ENCODE assay signal across 9 cellular contexts in the genomic region with DNA sequence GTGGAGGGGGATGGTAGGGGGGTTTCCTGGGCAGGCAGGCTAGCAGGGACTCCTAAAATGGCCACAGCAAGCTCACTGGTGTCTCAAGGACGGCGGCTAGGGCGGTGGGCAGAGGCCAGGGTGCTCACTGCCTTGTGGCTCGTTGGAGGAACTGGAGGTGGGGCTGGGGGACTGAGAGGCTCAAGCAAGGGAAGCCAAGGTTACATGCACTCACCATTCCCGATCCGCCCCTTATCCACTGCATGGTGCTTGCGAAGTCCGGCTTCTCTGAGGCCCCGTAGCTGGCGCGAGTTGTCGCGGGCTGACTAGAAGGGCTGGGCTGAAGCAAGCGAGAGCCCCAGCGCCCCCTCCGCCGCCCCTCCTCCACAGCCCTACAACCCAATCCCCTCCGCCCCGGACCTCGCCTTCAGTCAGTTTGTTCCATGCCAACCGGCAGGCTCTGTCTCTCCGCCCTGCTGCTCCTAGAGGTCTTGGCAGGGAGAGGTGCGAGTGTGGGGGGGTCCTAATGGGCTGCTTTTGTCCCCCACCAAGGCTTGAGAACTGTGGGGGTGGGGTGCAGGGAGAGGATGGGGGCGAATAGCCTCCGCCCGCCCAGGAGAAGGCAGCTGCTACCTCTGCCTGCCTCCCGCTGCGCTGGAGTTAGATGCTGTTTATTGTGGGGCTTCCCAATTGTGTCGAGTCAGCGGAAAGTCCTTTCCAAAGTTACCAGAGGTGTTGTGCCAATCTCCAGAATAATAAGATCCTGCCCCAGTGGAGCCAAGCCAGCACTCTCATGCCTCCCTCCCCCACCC. TPM values are rescaled to one million over a fixed set of nuclear protein-coding genes. Genes with fewer than 3 reads are reported as not detected.
DNase-seq lines count a peak whose midpoint lies in the region; ATAC-seq, FAIRE-seq and TF ChIP-seq lines count a peak whose summit lies in the region.
"Had no signal": no experiment of that assay in that cellular context is flagged by ENCODE, and none has a peak within 500 bp of the region (broad histone marks: within the 10 kb centered on the region; RNA-seq: fewer than 3 reads in every experiment).

Gene ARHGEF9 (minus strand): TSS at position 313 of the 791 bp plus-strand sequence. CDS start 69 bp downstream, at position 244.

- H3K27me3 ChIP-seq in ACC112 (ENCODE audit: insufficient read depth, low read length) (no peaks in the 10 kb centered on the region), GM23338 (ENCODE audit: insufficient read depth) (no peaks in the 10 kb centered on the region), pancreas (no peaks in the 10 kb centered on the region)

- H3F3A ChIP-seq in GM23338 (replicated peaks; ENCODE audit: low read depth) = no peaks in the 10 kb centered on the region

- TF ChIP-seq CTCF in GM23338 (conservative IDR thresholded peaks at IDR 0.05; ENCODE audit: low read depth in 2 of 2) = no peak
- TF ChIP-seq CTCF in pancreas (IDR thresholded peaks at IDR 0.05) = no peak

- WGBS in pancreas, 2 donors = 3 to 25% methylated on average over 29 to 30 of the region's 30 CpGs

- H3K27ac ChIP-seq in ACC112 (ENCODE audit: low read depth, low read length) (no peak within 1 kb of the TSS), GM23338 (ENCODE audit: low read depth) (peak within 1 kb of the TSS; percentile 84), pancreas (no peak within 1 kb of the TSS)

- peak within 1 kb of the TSS; percentile 77 for H3K4me2 ChIP-seq in GM23338

- intact Hi-C loops in left ventricle myocardium superior (cut with micrococcal nuclease) = no loop called here
- intact Hi-C loops in pancreas (cut with DNase I) = no loop called here

- peaks cover 20% of the 10 kb centered on the region for H3K36me3 Mint-ChIP-seq in GM23338 (ENCODE audit: low read depth)
- H3K36me3 Mint-ChIP-seq in activated naive CD4-positive, alpha-beta T cell treated with anti-CD3 and anti-CD28 coated beads, Interleukin-2, amount 50 U/mL, for 72 hours = no peaks in the 10 kb centered on the region

- peak within 1 kb of the TSS; percentile 89 for H3K27ac Mint-ChIP-seq in GM23338
- H3K27ac Mint-ChIP-seq in activated naive CD4-positive, alpha-beta T cell treated with anti-CD3 and anti-CD28 coated beads, Interleukin-2, amount 50 U/mL, for 72 hours = no peak within 1 kb of the TSS

- peak within 1 kb of the TSS; percentile 75 for H3K4me3 Mint-ChIP-seq in GM23338

- peak within 1 kb of the TSS; percentile 81 for H2AFZ ChIP-seq in ACC112 (ENCODE audit: low read length, unreplicated experiment)
- peak within 1 kb of the TSS; percentile 47 for H2AFZ ChIP-seq in GM23338

- no peaks in the 10 kb centered on the region for H3K9me3 ChIP-seq in pancreas

- H3K27me3 Mint-ChIP-seq in GM23338 (ENCODE audit: insufficient read depth, low read depth, poor library complexity) = peaks cover 4% of the 10 kb centered on the region

- peak; percentile 91 for ATAC-seq in GM23338
- peak; percentile 16 to 22 for ATAC-seq in activated naive CD4-positive, alpha-beta T cell treated with anti-CD3 and anti-CD28 coated beads, Interleukin-2, amount 50 U/mL, for 72 hours
- ATAC-seq in left ventricle myocardium superior = peak; percentile 86
- ATAC-seq in pancreas = peak; percentile 60 to 83 (median 74)
- no peak for ATAC-seq in GM21447 (IDR thresholded peaks at IDR 0.05; ENCODE audit: unreplicated experiment)

- no peaks in the 10 kb centered on the region for H4K20me1 ChIP-seq in GM23338 (replicated peaks; ENCODE audit: insufficient read depth)

- H3K9me2 ChIP-seq in GM23338 (ENCODE audit: insufficient read depth) = no peaks in the 10 kb centered on the region

- peaks cover 19% of the 10 kb centered on the region for H3K4me1 Mint-ChIP-seq in GM23338

- H3K4me3 ChIP-seq in ACC112 (ENCODE audit: low read depth, low read length) (peak within 1 kb of the TSS; percentile 79), GM23338 (peak within 1 kb of the TSS; percentile 70), pancreas (peak within 1 kb of the TSS in 3 of 4 donors; percentile 3 to 42 (median 30))

- peaks cover 9% of the 10 kb centered on the region for H3K9me3 Mint-ChIP-seq in GM23338
- no peaks in the 10 kb centered on the region for H3K9me3 Mint-ChIP-seq in activated naive CD4-positive, alpha-beta T cell treated with anti-CD3 and anti-CD28 coated beads, Interleukin-2, amount 50 U/mL, for 72 hours

- no peaks in the 10 kb centered on the region for H3K36me3 ChIP-seq in ACC112 (ENCODE audit: insufficient read depth, low read length)
- H3K36me3 ChIP-seq in GM23338 (ENCODE audit: insufficient read depth) = no peaks in the 10 kb centered on the region
- H3K36me3 ChIP-seq in pancreas = no peaks in the 10 kb centered on the region

- DNase-seq in GM23338 (ENCODE audit: low spot score) (peak; percentile 76), left ventricle myocardium superior (peak; percentile 39), pancreas (peak in 5 of 6 donors; percentile 15 to 71 (median 23)), germinal center (ENCODE audit: low spot score) (no peak)
- no peak for DNase-seq in activated naive CD4-positive, alpha-beta T cell treated with anti-CD3 and anti-CD28 coated beads, Interleukin-2, amount 50 U/mL, for 72 hours (ENCODE audit: low spot score in 2 of 2)
- no peak for DNase-seq in stimulated activated CD4-positive, alpha-beta T cell treated with anti-CD3 and anti-CD28 coated beads, Interleukin-4, amount 100 ng/mL, for 4 hours

- no peaks in the 10 kb centered on the region for H3K79me2 ChIP-seq in ACC112 (ENCODE audit: control insufficient read depth, insufficient read depth, low read length, unreplicated experiment)
- peaks cover 42% of the 10 kb centered on the region for H3K79me2 ChIP-seq in GM23338 (replicated peaks; ENCODE audit: insufficient read depth)

- no peak for FAIRE-seq in pancreas (lab: Jason Lieb, UNC)
- FAIRE-seq: colon had no signal

- H3K4me1 ChIP-seq in ACC112 (ENCODE audit: control insufficient read depth, insufficient read depth, low read length, unreplicated experiment) = no peaks in the 10 kb centered on the region
- peaks cover 12% of the 10 kb centered on the region for H3K4me1 ChIP-seq in GM23338 (ENCODE audit: insufficient read depth)
- H3K4me1 ChIP-seq in pancreas = no peaks in the 10 kb centered on the region

TF ChIP-seq in GM23338, 12 proteins besides CTCF, POLR2A, EP300 and RAD21 (continues in another document):
- TF ChIP-seq ZNF114 (CRISPR knock-in tag; IDR thresholded peaks at IDR 0.05) (no peak), EZH2phosphoT487 (IDR thresholded peaks at IDR 0.05; ENCODE audit: unreplicated experiment) (no peak), NANOG (IDR thresholded peaks at IDR 0.05; ENCODE audit: borderline replicate concordance) (no peak), STAT1 (IDR thresholded peaks at IDR 0.05; ENCODE audit: unreplicated experiment) (no peak), POLR2AphosphoS5 (IDR thresholded peaks at IDR 0.05; ENCODE audit: low read depth) (no peak)
- TF ChIP-seq, protein P1, sequence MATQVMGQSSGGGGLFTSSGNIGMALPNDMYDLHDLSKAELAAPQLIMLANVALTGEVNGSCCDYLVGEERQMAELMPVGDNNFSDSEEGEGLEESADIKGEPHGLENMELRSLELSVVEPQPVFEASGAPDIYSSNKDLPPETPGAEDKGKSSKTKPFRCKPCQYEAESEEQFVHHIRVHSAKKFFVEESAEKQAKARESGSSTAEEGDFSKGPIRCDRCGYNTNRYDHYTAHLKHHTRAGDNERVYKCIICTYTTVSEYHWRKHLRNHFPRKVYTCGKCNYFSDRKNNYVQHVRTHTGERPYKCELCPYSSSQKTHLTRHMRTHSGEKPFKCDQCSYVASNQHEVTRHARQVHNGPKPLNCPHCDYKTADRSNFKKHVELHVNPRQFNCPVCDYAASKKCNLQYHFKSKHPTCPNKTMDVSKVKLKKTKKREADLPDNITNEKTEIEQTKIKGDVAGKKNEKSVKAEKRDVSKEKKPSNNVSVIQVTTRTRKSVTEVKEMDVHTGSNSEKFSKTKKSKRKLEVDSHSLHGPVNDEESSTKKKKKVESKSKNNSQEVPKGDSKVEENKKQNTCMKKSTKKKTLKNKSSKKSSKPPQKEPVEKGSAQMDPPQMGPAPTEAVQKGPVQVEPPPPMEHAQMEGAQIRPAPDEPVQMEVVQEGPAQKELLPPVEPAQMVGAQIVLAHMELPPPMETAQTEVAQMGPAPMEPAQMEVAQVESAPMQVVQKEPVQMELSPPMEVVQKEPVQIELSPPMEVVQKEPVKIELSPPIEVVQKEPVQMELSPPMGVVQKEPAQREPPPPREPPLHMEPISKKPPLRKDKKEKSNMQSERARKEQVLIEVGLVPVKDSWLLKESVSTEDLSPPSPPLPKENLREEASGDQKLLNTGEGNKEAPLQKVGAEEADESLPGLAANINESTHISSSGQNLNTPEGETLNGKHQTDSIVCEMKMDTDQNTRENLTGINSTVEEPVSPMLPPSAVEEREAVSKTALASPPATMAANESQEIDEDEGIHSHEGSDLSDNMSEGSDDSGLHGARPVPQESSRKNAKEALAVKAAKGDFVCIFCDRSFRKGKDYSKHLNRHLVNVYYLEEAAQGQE (IDR thresholded peaks at IDR 0.05; ENCODE audit: unreplicated experiment) = no peak

RNA-seq across cellular contexts. Expression of gene ARHGEF9, which starts in this region (rescaled TPM):
- total RNA-seq in GM23338 (2014; rRNA removed; shearing (Covaris generic)) = 23.1 and 28.2 TPM in 2 replicates
- polyA plus RNA-seq in GM23338 (2016; fragmentation: Nextera tagmentation; extraction: Ambion mirVana) (34.2 and 35.9 TPM in 2 replicates), pancreas (10 to 100 TPM; 10.8 to 18.3 TPM)
- 10 to 100 TPM; 15.8 to 21.4 TPM for total RNA-seq in activated naive CD4-positive, alpha-beta T cell treated with anti-CD3 and anti-CD28 coated beads, Interleukin-2, amount 50 U/mL, for 72 hours
- total RNA-seq in left ventricle myocardium superior (37.5 TPM), pancreas (10 to 100 TPM in 2 of 6 donors, 1 to 10 TPM in 4; 5.8 to 10.8 (median 8.2) TPM)

Comparison
In these comparisons a context has a peak if more than half of its experiments do, and no peak if none do; other contexts are left out.
1. DNase-seq: peak in GM23338 (single experiment), left ventricle myocardium superior (single experiment) and pancreas (5 of 6); none in activated naive CD4-positive, alpha-beta T cell treated with anti-CD3 and anti-CD28 coated beads, Interleukin-2, amount 50 U/mL, for 72 hours (0 of 2), stimulated activated CD4-positive, alpha-beta T cell treated with anti-CD3 and anti-CD28 coated beads, Interleukin-4, amount 100 ng/mL, for 4 hours (0 of 2) and germinal center (single experiment).
2. Peak in every context shown above with its lines, with median percentiles within 50 percentile points of each other: H3K4me3 ChIP-seq.